Comparison of ENCODE assay signal across 8 cellular contexts in the genomic region with DNA sequence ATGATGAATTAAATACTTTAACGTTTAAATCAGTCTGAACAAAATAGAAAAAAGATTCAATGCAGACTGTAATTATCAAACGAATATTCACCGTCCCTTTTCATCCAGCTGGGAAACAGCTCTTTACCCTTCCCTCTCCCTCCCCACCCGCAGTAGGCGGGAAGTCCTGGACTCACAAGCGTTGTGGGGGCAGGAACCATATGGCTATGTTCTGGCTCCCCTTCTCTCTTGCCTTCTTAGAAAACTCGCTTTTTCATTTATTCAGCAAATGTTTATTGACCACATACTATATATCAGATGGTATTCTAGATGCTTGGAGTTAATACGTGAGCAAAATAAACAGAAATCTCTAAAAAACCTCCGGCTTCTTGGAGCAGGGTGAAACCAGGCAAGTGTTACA. TPM values are rescaled to one million over a fixed set of nuclear protein-coding genes. Genes with fewer than 3 reads are reported as not detected.
DNase-seq lines count a peak whose midpoint lies in the region; ATAC-seq and TF ChIP-seq lines count a peak whose summit lies in the region.

No MANE protein-coding gene starts in this region.

- H3K4me3 Mint-ChIP-seq in progenitor cell of endocrine pancreas (ENCODE audit: low read depth), result peak overlapping the region; percentile 92

- H3K27me3 Mint-ChIP-seq in progenitor cell of endocrine pancreas, result peaks cover 7% of the 10 kb centered on the region

- H3K36me3 Mint-ChIP-seq in progenitor cell of endocrine pancreas (ENCODE audit: insufficient read depth), result no peaks in the 10 kb centered on the region

- H3K4me1 ChIP-seq in ES-I3 (ENCODE audit: insufficient read depth, low read length), result no peaks in the 10 kb centered on the region; the same call in 1 of the 2 replicates

- peak overlapping the region; percentile 91 for H3K9ac ChIP-seq in ES-I3 (ENCODE audit: low read depth, low read length)

- H3K9me3 Mint-ChIP-seq in progenitor cell of endocrine pancreas (ENCODE audit: low read depth), result peaks cover 3% of the 10 kb centered on the region

- DNase-seq in SHP77 (lab: John Stamatoyannopoulos, UW) (peak; percentile 39 to 66), fibroblast of pulmonary artery (ENCODE audit: low read depth) (no peak), progenitor cell of endocrine pancreas (ENCODE audit: low spot score, unreplicated experiment) (no peak), NCI-H2196 treated with DMSO at 0.1 percent for 48 hours (lab: John Stamatoyannopoulos, UW; ENCODE audit: unreplicated experiment) (no peak), T-helper 9 cell (no peak), GDM1 (lab: John Stamatoyannopoulos, UW) (no peak)

- peak overlapping the region; percentile 98 for H3K27ac Mint-ChIP-seq in progenitor cell of endocrine pancreas

- peaks cover 8% of the 10 kb centered on the region for H3K4me1 Mint-ChIP-seq in progenitor cell of endocrine pancreas (ENCODE audit: low read depth)

- peak overlapping the region; percentile 85 for H3K4me3 ChIP-seq in fibroblast of pulmonary artery (replicated peaks; ENCODE audit: low read depth, low read length)

- TF ChIP-seq CTCF in fibroblast of pulmonary artery (IDR thresholded peaks at IDR 0.05; ENCODE audit: low read length, missing control alignments) (no peak), progenitor cell of endocrine pancreas (IDR thresholded peaks at IDR 0.05; ENCODE audit: unreplicated experiment) (no peak)

- no peaks in the 10 kb centered on the region for H3K36me3 ChIP-seq in ES-I3 (ENCODE audit: insufficient read depth, low read length)

- H3K9me3 ChIP-seq in ES-I3 (ENCODE audit: control insufficient read depth, insufficient read depth, low read length), result no peaks in the 10 kb centered on the region; the same call in 1 of the 2 replicates

- ATAC-seq in GM21528 (IDR thresholded peaks at IDR 0.05; ENCODE audit: low FRiP score, unreplicated experiment), result no peak

RNA-seq across cellular contexts. Expression of gene SCAPER, which starts 0.7 kb away (rescaled TPM):
- total RNA-seq in progenitor cell of endocrine pancreas, result 43.1 and 43.3 TPM in 2 replicates

RNA-seq across cellular contexts. Expression of gene RCN2, which starts 25.7 kb away (rescaled TPM):
- 232 and 236 TPM in 2 replicates for total RNA-seq in progenitor cell of endocrine pancreas

Comparison
In these comparisons a context has a peak if more than half of its experiments do, and no peak if none do; other contexts are left out.
1. DNase-seq: peak in SHP77 (2 of 2); none in fibroblast of pulmonary artery (single experiment), progenitor cell of endocrine pancreas (single experiment), NCI-H2196 treated with DMSO at 0.1 percent for 48 hours (single experiment), T-helper 9 cell (single experiment) and GDM1 (single experiment).